10 cellular contexts compared by ENCODE assay signal in the genomic region with DNA sequence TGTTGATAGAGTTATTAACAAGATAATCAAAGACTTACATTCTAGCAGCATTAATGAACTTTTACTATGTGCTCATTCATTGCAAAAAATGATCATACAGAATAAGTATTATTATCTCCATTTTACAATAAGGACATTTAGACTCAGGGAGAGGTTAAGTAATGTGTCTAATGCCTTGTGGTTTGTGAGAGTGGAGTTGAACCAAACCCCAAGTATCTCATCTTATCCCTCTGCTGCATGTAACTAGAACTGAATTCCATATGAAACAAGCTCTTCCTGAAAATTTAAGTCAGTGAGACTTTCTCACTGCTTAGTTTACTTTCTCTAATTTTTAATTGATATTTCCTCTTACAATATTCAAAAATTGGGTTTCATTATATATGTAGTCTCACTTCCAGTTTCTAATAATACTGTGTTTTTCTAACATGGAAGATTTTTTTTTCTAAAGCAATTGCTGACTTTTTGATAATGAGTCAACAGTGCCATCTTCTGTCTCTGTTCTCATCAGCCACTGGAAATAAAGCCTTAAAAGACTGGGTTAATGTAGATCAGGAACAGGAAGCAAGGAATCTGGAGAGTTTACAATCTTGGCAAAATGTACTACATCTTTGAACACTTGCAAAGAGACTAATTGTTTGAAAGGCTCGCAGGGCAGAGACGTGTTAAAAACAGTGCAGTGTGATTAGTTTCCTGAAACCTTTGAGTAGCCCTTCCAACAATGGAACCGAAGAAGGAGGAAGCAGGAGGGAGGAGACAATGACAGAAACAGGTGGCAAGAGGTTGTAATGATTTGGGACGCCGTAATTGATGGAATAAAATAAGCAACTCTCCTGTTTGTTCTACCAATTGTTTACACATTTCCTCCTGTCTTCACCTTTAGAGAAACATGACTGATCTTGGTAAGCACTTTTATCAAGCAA.
DNase-seq lines count a peak whose midpoint lies in the region; ATAC-seq and TF ChIP-seq lines count a peak whose summit lies in the region.
"Had no signal": no experiment of that assay in that cellular context is flagged by ENCODE, and none has a peak within 500 bp of the region (broad histone marks: within the 10 kb centered on the region; RNA-seq: fewer than 3 reads in every experiment).

No MANE protein-coding gene starts in this region.

- peak overlapping the region in 4 of 10 experiments; percentile 9 to 35 (median 32); a peak in 4 of 20 replicates for H3K4me3 ChIP-seq in BLaER1 treated with 17β-estradiol and CSF1 and Interleukin-3, amounts not matched to agents 10 nM and 100 nM
- no peak overlapping the region for H3K4me3 ChIP-seq in esophagus muscularis mucosa

- CTCF ChIA-PET in HEK293T (lab: Yijun Ruan, JAX): interaction anchor here (0.7 to 0.8 kb wide), 2 partner anchors 72 to 348 kb away, joined by 3 read pairs; no protein-coding TSS in a partner anchor

- ATAC-seq in GM19397 (IDR thresholded peaks at IDR 0.05; ENCODE audit: unreplicated experiment) (peak; percentile 85), HG03342 (IDR thresholded peaks at IDR 0.05; ENCODE audit: unreplicated experiment) (peak; percentile 90)
- ATAC-seq: HCT116 had no signal

- peak; percentile 8 for DNase-seq in NCI-H526 treated with DMSO at 0.1 percent for 48 hours (lab: John Stamatoyannopoulos, UW)
- no peak for DNase-seq in esophagus muscularis mucosa (ENCODE audit: extremely low spot score)
- no peak for DNase-seq in hepatic stellate cell (ENCODE audit: low spot score)
- no peak for DNase-seq in NCI-H187 treated with DMSO at 0.1 percent for 48 hours (lab: John Stamatoyannopoulos, UW)
- no peak for DNase-seq in HEK293T (ENCODE audit: extremely low spot score)

- peak overlapping the region in 2 of 11 experiments; percentile 27 to 50; a peak in 5 of 22 replicates for H3K9ac ChIP-seq in BLaER1 treated with 17β-estradiol and CSF1 and Interleukin-3, amounts not matched to agents 10 nM and 100 nM

- POLR2A ChIA-PET in HEK293T (lab: Yijun Ruan, JAX): no interaction called here

- TF ChIP-seq CTCF in esophagus muscularis mucosa (IDR thresholded peaks at IDR 0.05): peak in 2 of 3 experiments; percentile 13 to 27

- H3K4me2 ChIP-seq in BLaER1 treated with 17β-estradiol and CSF1 and Interleukin-3, amounts not matched to agents 10 nM and 100 nM: peak overlapping the region; percentile 1 to 55 (median 39); a peak in 14 of 22 replicates

- no peaks in the 10 kb centered on the region for H3K36me3 ChIP-seq in BLaER1 treated with 17β-estradiol and CSF1 and Interleukin-3, amounts not matched to agents 10 nM and 100 nM
- no peaks in the 10 kb centered on the region for H3K36me3 ChIP-seq in esophagus muscularis mucosa

- TF ChIP-seq POLR2A in esophagus muscularis mucosa (IDR thresholded peaks at IDR 0.05; ENCODE audit: low read depth): no peak

- peak overlapping the region in 3 of 11 experiments; percentile 13 to 37 (median 31); a peak in 4 of 22 replicates for H3K27ac ChIP-seq in BLaER1 treated with 17β-estradiol and CSF1 and Interleukin-3, amounts not matched to agents 10 nM and 100 nM
- no peak overlapping the region for H3K27ac ChIP-seq in esophagus muscularis mucosa (replicated peaks in 1 of 4)
- H3K27ac ChIP-seq: epithelial cell of prostate had no signal

- no peaks in the 10 kb centered on the region for H4K20me1 ChIP-seq in BLaER1 treated with 17β-estradiol and CSF1 and Interleukin-3, amounts not matched to agents 10 nM and 100 nM

- no peaks in the 10 kb centered on the region for H3K27me3 ChIP-seq in BLaER1 treated with 17β-estradiol and CSF1 and Interleukin-3, amounts not matched to agents 10 nM and 100 nM
- no peaks in the 10 kb centered on the region for H3K27me3 ChIP-seq in esophagus muscularis mucosa

- no peak for TF ChIP-seq EP300 in esophagus muscularis mucosa (IDR thresholded peaks at IDR 0.05)

- no peaks in the 10 kb centered on the region for H3K9me3 ChIP-seq in BLaER1 treated with 17β-estradiol and CSF1 and Interleukin-3, amounts not matched to agents 10 nM and 100 nM (replicated peaks in 1 of 11)
- H3K9me3 ChIP-seq in esophagus muscularis mucosa: no peaks in the 10 kb centered on the region

- intact Hi-C loops in esophagus muscularis mucosa (cut with DNase I): no loop called here

- WGBS in esophagus muscularis mucosa: 8% methylated on average over 5 of the region's 5 CpGs

- peaks cover 0 to 11% (median 5%) of the 10 kb centered on the region in 10 experiments; a peak in 11 of 20 replicates for H3K4me1 ChIP-seq in BLaER1 treated with 17β-estradiol and CSF1 and Interleukin-3, amounts not matched to agents 10 nM and 100 nM
- H3K4me1 ChIP-seq in esophagus muscularis mucosa: peaks cover 0 to 7% (median 0%) of the 10 kb centered on the region in 4 donors

TF ChIP-seq in HEK293T, 16 proteins besides CTCF, POLR2A, EP300 and RAD21:
- TF ChIP-seq ARNT (IDR thresholded peaks at IDR 0.05): no peak
- TF ChIP-seq FOXM1 (IDR thresholded peaks at IDR 0.05; ENCODE audit: borderline replicate concordance): no peak
- TF ChIP-seq, protein P1, sequence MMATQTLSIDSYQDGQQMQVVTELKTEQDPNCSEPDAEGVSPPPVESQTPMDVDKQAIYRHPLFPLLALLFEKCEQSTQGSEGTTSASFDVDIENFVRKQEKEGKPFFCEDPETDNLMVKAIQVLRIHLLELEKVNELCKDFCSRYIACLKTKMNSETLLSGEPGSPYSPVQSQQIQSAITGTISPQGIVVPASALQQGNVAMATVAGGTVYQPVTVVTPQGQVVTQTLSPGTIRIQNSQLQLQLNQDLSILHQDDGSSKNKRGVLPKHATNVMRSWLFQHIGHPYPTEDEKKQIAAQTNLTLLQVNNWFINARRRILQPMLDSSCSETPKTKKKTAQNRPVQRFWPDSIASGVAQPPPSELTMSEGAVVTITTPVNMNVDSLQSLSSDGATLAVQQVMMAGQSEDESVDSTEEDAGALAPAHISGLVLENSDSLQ (IDR thresholded peaks at IDR 0.05): no peak
- no peak for TF ChIP-seq L3MBTL2 (conservative IDR thresholded peaks at IDR 0.05)
- no peak for TF ChIP-seq SUZ12 (IDR thresholded peaks at IDR 0.05)
- TF ChIP-seq ZNF384 (IDR thresholded peaks at IDR 0.05): no peak
- no peak for TF ChIP-seq HDGF (IDR thresholded peaks at IDR 0.05; ENCODE audit: borderline replicate concordance)
